Comparison of ENCODE assay signal across 29 cellular contexts in genomic region chr3:24432989-24433388, GRCh38.
"Had no signal": no experiment of that assay in that cellular context is flagged by ENCODE, and none has a peak within 500 bp of the region (broad histone marks: within the 10 kb centered on the region; RNA-seq: fewer than 3 reads in every experiment).

No MANE protein-coding gene starts in this region.

- H3K27me3 ChIP-seq: neural progenitor cell, pancreas, right atrium auricular region, spleen, suprapubic skin, testis, tibial artery, transverse colon, upper lobe of right lung, uterus had no signal

- H3K4me3 Mint-ChIP-seq: naive thymus-derived CD4-positive, alpha-beta T cell; natural killer cell; nephron; neural progenitor cell; stimulated activated memory B cell treated with anti-CD40 and anti-IgM and Interleukin-4, amounts not matched to agents 10 μg/mL and 1 μg/mL and 100 μg/mL, for 72 hours; stimulated activated naive CD8-positive, alpha-beta T cell treated with anti-CD3 and anti-CD28 coated beads, Interleukin-15, amount 100 ng/mL, for 72 hours; type B pancreatic cell had no signal

- H3K4me3 ChIP-seq: neural progenitor cell, pancreas, prostate gland, right atrium auricular region, skin epidermis, smooth muscle cell, spleen, suprapubic skin, testis, tibial artery, transverse colon, upper lobe of right lung, uterus had no signal

- H3K9me3 Mint-ChIP-seq: neural progenitor cell had no signal

- H3K36me3 ChIP-seq: neural progenitor cell, pancreas, prostate gland, right atrium auricular region, spleen, suprapubic skin, tibial artery, transverse colon, upper lobe of right lung, uterus had no signal

- H3K27me3 Mint-ChIP-seq: stimulated activated naive CD8-positive, alpha-beta T cell treated with anti-CD3 and anti-CD28 coated beads, Interleukin-15, amount 100 ng/mL, for 72 hours; type B pancreatic cell had no signal

- H3K4me1 Mint-ChIP-seq: naive thymus-derived CD4-positive, alpha-beta T cell; natural killer cell; neural progenitor cell; stimulated activated memory B cell treated with anti-CD40 and anti-IgM and Interleukin-4, amounts not matched to agents 10 μg/mL and 1 μg/mL and 100 μg/mL, for 72 hours; stimulated activated naive CD8-positive, alpha-beta T cell treated with anti-CD3 and anti-CD28 coated beads, Interleukin-15, amount 100 ng/mL, for 72 hours had no signal

- H3K27ac ChIP-seq: neural progenitor cell, pancreas, prostate gland, right atrium auricular region, skin epidermis, spleen, suprapubic skin, testis, tibial artery, upper lobe of right lung, uterus had no signal

- H3K27ac Mint-ChIP-seq: naive thymus-derived CD4-positive, alpha-beta T cell; natural killer cell; neural progenitor cell; stimulated activated memory B cell treated with anti-CD40 and anti-IgM and Interleukin-4, amounts not matched to agents 10 μg/mL and 1 μg/mL and 100 μg/mL, for 72 hours; stimulated activated naive CD8-positive, alpha-beta T cell treated with anti-CD3 and anti-CD28 coated beads, Interleukin-15, amount 100 ng/mL, for 72 hours; type B pancreatic cell had no signal

- H3K9ac ChIP-seq: neural progenitor cell had no signal

- H3K4me2 ChIP-seq: neural progenitor cell, smooth muscle cell had no signal

- ATAC-seq: naive thymus-derived CD4-positive, alpha-beta T cell; natural killer cell; sciatic nerve; stimulated activated memory B cell treated with anti-CD40 and anti-IgM and Interleukin-4, amounts not matched to agents 10 μg/mL and 1 μg/mL and 100 μg/mL, for 72 hours; stimulated activated naive CD8-positive, alpha-beta T cell treated with anti-CD3 and anti-CD28 coated beads, Interleukin-15, amount 100 ng/mL, for 72 hours; stimulated activated naive CD8-positive, alpha-beta T cell treated with anti-CD3 and anti-CD28 coated beads, Interleukin-15, Interleukin-2, amounts not matched to agents 100 U/mL and 50 U/mL, for 24 hours; upper lobe of right lung had no signal

- H3K36me3 Mint-ChIP-seq: natural killer cell; neural progenitor cell; stimulated activated memory B cell treated with anti-CD40 and anti-IgM and Interleukin-4, amounts not matched to agents 10 μg/mL and 1 μg/mL and 100 μg/mL, for 72 hours had no signal

- H3K4me1 ChIP-seq: neural progenitor cell, prostate gland, suprapubic skin, testis, upper lobe of right lung, uterus had no signal

- H3K9me3 ChIP-seq: pancreas, prostate gland, suprapubic skin, testis, tibial artery, transverse colon, upper lobe of right lung, uterus had no signal

- DNase-seq: naive thymus-derived CD4-positive, alpha-beta T cell; natural killer cell; pancreas; retina; spleen; stimulated activated CD4-positive, alpha-beta T cell treated with anti-CD3 and anti-CD28 coated beads, Interleukin-12 subunit alpha, Interleukin-12 subunit beta, amount 100 ng/mL, for 4 hours; stimulated activated CD4-positive, alpha-beta T cell treated with anti-CD3 and anti-CD28 coated beads, Interleukin-1b, Interleukin-23, amount 100 ng/mL, for 48 hours; stimulated activated CD4-positive, alpha-beta T cell treated with anti-CD3 and anti-CD28 coated beads, Interleukin-4, amount 100 ng/mL, for 1 hour; stimulated activated CD4-positive, alpha-beta T cell treated with anti-CD3 and anti-CD28 coated beads, Interleukin-4, amount 100 ng/mL, for 4 hours; stimulated activated CD8-positive, alpha-beta memory T cell treated with anti-CD3 and anti-CD28 coated beads, Interleukin-4, amount 100 ng/mL, for 48 hours; stimulated activated naive CD4-positive, alpha-beta T cell; stimulated activated naive CD8-positive, alpha-beta T cell treated with anti-CD3 and anti-CD28 coated beads, Interleukin-15, amount 100 ng/mL, for 72 hours; stimulated activated naive CD8-positive, alpha-beta T cell treated with anti-CD3 and anti-CD28 coated beads, Interleukin-15, Interleukin-2, amounts not matched to agents 100 U/mL and 50 U/mL, for 24 hours; substantia nigra; testis; tibial artery; transverse colon; upper lobe of right lung; uterus had no signal

- H2AFZ ChIP-seq: neural progenitor cell had no signal
